1 cellular context compared by ENCODE assay signal in the genomic region with DNA sequence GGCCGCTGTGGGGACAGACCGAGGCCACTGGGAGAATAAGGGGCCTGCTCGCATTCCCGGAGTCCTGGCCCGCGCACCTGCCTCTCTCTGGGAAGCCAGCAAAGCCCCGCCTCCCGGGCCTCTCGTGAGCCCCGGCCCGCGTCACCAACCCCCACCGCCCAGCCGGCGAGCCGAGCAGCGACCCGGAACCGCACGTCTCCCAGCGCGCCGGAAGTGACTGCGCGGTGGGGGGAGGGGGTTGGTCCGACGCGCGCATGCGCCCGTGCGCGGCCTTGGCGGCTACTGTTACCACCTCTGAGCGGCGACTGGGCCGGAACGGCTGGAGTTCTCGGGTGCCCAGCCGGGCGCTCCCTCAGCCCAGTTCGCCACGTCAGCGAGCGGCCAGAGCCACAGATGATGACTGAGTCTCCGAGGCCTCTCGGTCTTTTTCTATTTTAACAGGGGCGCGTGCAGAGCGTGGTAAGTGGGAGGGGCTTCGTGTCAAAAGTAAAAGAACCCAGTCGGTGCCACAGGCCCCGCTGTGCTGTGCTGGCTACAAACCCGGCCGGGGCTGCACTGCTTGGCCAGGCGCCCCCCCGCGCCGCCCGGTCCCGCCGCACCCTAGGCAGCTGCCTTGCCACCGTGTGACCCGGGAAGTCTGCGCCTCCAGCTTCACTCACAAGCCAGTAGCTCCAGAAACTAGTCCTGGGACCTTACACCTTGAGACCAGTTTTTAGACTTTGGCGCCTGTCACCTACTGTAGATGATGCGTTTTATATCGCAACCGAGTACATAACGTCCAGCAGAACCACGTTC.
TF ChIP-seq lines count a peak whose summit lies in the region.

A gene with protein sequence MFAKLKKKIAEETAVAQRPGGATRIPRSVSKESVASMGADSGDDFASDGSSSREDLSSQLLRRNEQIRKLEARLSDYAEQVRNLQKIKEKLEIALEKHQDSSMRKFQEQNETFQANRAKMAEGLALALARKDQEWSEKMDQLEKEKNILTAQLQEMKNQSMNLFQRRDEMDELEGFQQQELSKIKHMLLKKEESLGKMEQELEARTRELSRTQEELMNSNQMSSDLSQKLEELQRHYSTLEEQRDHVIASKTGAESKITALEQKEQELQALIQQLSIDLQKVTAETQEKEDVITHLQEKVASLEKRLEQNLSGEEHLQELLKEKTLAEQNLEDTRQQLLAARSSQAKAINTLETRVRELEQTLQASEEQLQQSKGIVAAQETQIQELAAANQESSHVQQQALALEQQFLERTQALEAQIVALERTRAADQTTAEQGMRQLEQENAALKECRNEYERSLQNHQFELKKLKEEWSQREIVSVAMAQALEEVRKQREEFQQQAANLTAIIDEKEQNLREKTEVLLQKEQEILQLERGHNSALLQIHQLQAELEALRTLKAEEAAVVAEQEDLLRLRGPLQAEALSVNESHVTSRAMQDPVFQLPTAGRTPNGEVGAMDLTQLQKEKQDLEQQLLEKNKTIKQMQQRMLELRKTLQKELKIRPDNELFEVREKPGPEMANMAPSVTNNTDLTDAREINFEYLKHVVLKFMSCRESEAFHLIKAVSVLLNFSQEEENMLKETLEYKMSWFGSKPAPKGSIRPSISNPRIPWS (minus strand): TSS at position 190 of the 795 bp plus-strand sequence. CDS start 2,372 bp downstream, outside the sequence.

TF ChIP-seq in K562, 482 proteins besides CTCF, POLR2A, EP300 and RAD21 (continued from another document and continues in another):
- peak; percentile 96 for TF ChIP-seq NR2C2 (CRISPR knock-in tag; IDR thresholded peaks at IDR 0.05)
- TF ChIP-seq NR2C2 (tag; IDR thresholded peaks at IDR 0.05): peak; percentile 99
- TF ChIP-seq CREM (IDR thresholded peaks at IDR 0.05; ENCODE audit: low read depth): peak; percentile 99
- TF ChIP-seq, protein P1, sequence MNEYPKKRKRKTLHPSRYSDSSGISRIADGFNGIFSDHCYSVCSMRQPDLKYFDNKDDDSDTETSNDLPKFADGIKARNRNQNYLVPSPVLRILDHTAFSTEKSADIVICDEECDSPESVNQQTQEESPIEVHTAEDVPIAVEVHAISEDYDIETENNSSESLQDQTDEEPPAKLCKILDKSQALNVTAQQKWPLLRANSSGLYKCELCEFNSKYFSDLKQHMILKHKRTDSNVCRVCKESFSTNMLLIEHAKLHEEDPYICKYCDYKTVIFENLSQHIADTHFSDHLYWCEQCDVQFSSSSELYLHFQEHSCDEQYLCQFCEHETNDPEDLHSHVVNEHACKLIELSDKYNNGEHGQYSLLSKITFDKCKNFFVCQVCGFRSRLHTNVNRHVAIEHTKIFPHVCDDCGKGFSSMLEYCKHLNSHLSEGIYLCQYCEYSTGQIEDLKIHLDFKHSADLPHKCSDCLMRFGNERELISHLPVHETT (CRISPR knock-in tag; conservative IDR thresholded peaks at IDR 0.05 in 1 of 2, IDR thresholded peaks at IDR 0.05 in 1 of 2): peak in 1 of 2 experiments; percentile 80; a peak in 2 of 4 replicates
- peak; percentile 88 for TF ChIP-seq HCFC1 (IDR thresholded peaks at IDR 0.05; ENCODE audit: low read depth, low read length)
- TF ChIP-seq PML (IDR thresholded peaks at IDR 0.05; ENCODE audit: low read length): peak; percentile 81
- peak; percentile 77 for TF ChIP-seq KDM5B (IDR thresholded peaks at IDR 0.05; ENCODE audit: insufficient replicate concordance, low read depth, low read length)
- TF ChIP-seq AFF1 (IDR thresholded peaks at IDR 0.05; ENCODE audit: low read depth in 1 of 2, partially characterized antibody in 2 of 2): peak in 1 of 2 experiments; percentile 34
- TF ChIP-seq TAF7 (tag; IDR thresholded peaks at IDR 0.05): 0 out of 2 replicates have a peak, but pooled peaks have one; percentile 33
- peak; percentile 46 to 57; a peak in 2 of 4 replicates for TF ChIP-seq FOXK2 (conservative IDR thresholded peaks at IDR 0.05 in 1 of 2, IDR thresholded peaks at IDR 0.05 in 1 of 2; ENCODE audit: low read depth in 2 of 2)
- TF ChIP-seq ETV5 (CRISPR knock-in tag; IDR thresholded peaks at IDR 0.05; ENCODE audit: low read depth): peak; percentile 95
- TF ChIP-seq ZBTB11 (CRISPR knock-in tag; IDR thresholded peaks at IDR 0.05): peak; percentile 71 to 96 (median 92); a peak in 5 of 6 replicates
- peak; percentile 29; the same call in 1 of the 2 replicates for TF ChIP-seq ELK1 (CRISPR knock-in tag; IDR thresholded peaks at IDR 0.05)
- TF ChIP-seq HIVEP1 (CRISPR knock-in tag; IDR thresholded peaks at IDR 0.05): 0 out of 2 replicates have a peak, but pooled peaks have one; percentile 12
- TF ChIP-seq CBFA2T2 (conservative IDR thresholded peaks at IDR 0.05): no peak
- peak; percentile 97 for TF ChIP-seq ZBTB40 (IDR thresholded peaks at IDR 0.05)
- no peak for TF ChIP-seq ZBTB40 (CRISPR knock-in tag; IDR thresholded peaks at IDR 0.05)
- TF ChIP-seq, protein P2, sequence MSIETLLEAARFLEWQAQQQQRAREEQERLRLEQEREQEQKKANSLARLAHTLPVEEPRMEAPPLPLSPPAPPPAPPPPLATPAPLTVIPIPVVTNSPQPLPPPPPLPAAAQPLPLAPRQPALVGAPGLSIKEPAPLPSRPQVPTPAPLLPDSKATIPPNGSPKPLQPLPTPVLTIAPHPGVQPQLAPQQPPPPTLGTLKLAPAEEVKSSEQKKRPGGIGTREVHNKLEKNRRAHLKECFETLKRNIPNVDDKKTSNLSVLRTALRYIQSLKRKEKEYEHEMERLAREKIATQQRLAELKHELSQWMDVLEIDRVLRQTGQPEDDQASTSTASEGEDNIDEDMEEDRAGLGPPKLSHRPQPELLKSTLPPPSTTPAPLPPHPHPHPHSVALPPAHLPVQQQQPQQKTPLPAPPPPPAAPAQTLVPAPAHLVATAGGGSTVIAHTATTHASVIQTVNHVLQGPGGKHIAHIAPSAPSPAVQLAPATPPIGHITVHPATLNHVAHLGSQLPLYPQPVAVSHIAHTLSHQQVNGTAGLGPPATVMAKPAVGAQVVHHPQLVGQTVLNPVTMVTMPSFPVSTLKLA (conservative IDR thresholded peaks at IDR 0.05): peak; percentile 79 to 93
- TF ChIP-seq ZNF644 (tag; IDR thresholded peaks at IDR 0.05; ENCODE audit: low read depth): 0 out of 2 replicates have a peak, but pooled peaks have one; percentile 50
- TF ChIP-seq KLF16 (IDR thresholded peaks at IDR 0.05): no peak
- 0 out of 2 replicates have a peak, but pooled peaks have one; percentile 65 for TF ChIP-seq DIDO1 (tag; IDR thresholded peaks at IDR 0.05; ENCODE audit: low read depth)
- peak; percentile 92 for TF ChIP-seq ZNF444 (CRISPR knock-in tag; IDR thresholded peaks at IDR 0.05)
- TF ChIP-seq TAF9B (IDR thresholded peaks at IDR 0.05; ENCODE audit: partially characterized antibody): peak; percentile 82
- TF ChIP-seq PHF20 (IDR thresholded peaks at IDR 0.05; ENCODE audit: partially characterized antibody): peak; percentile 90
- TF ChIP-seq ZNF212 (CRISPR knock-in tag; IDR thresholded peaks at IDR 0.05): peak; percentile 70; the same call in 1 of the 2 replicates
